25 cellular contexts compared by ENCODE assay signal in genomic region chr3:186844908-186845307, GRCh38. TPM values are rescaled to one million over a fixed set of nuclear protein-coding genes. Genes with fewer than 3 reads are reported as not detected.
"Had no signal": no experiment of that assay in that cellular context is flagged by ENCODE, and none has a peak within 500 bp of the region (broad histone marks: within the 10 kb centered on the region; RNA-seq: fewer than 3 reads in every experiment).

No MANE protein-coding gene starts in this region.

- H3K27me3 ChIP-seq: vagina had no signal

- H3K36me3 ChIP-seq: esophagus muscularis mucosa, gastrocnemius medialis, heart right ventricle, left ventricle myocardium inferior, lower lobe of right lung, sigmoid colon, thoracic aorta, transverse colon, vagina had no signal

- H3K27ac Mint-ChIP-seq: memory B cell; mesothelial cell of epicardium; natural killer cell; stimulated activated naive B cell treated with anti-CD40 and anti-IgM and Interleukin-4, amounts not matched to agents 10 μg/mL and 1 μg/mL and 100 μg/mL, for 72 hours; stimulated activated naive CD8-positive, alpha-beta T cell treated with anti-CD3 and anti-CD28 coated beads, Interleukin-15, amount 100 ng/mL, for 72 hours had no signal

- FAIRE-seq: islet of Langerhans had no signal

- H3K4me3 ChIP-seq: coronary artery, esophagus muscularis mucosa, gastrocnemius medialis, heart right ventricle, left ventricle myocardium inferior, lower lobe of right lung, psoas muscle, sigmoid colon, skin epidermis, thoracic aorta, transverse colon, vagina had no signal

- ATAC-seq: gastrocnemius medialis; lower lobe of right lung; natural killer cell; psoas muscle; stimulated activated naive B cell treated with anti-CD40 and anti-IgM and Interleukin-4, amounts not matched to agents 10 μg/mL and 1 μg/mL and 100 μg/mL, for 72 hours; stimulated activated naive CD8-positive, alpha-beta T cell treated with anti-CD3 and anti-CD28 coated beads, Interleukin-15, amount 100 ng/mL, for 72 hours had no signal

- DNase-seq: effector memory CD4-positive, alpha-beta T cell; gastrocnemius medialis; heart right ventricle; hypothalamus; left ventricle myocardium inferior; lower lobe of right lung; natural killer cell; psoas muscle; sigmoid colon; stimulated activated CD4-positive, alpha-beta T cell treated with anti-CD3 and anti-CD28 coated beads, Interleukin-4, amount 100 ng/mL, for 4 hours; stimulated activated naive B cell treated with anti-CD40 and anti-IgM and Interleukin-4, amounts not matched to agents 10 μg/mL and 1 μg/mL and 100 μg/mL, for 72 hours; stimulated activated naive CD8-positive, alpha-beta T cell treated with anti-CD3 and anti-CD28 coated beads, Interleukin-15, amount 100 ng/mL, for 72 hours; substantia nigra; transverse colon had no signal

- H3K36me3 Mint-ChIP-seq: memory B cell; mesothelial cell of epicardium; natural killer cell; stimulated activated naive B cell treated with anti-CD40 and anti-IgM and Interleukin-4, amounts not matched to agents 10 μg/mL and 1 μg/mL and 100 μg/mL, for 72 hours had no signal

- H3K4me3 Mint-ChIP-seq: memory B cell; mesothelial cell of epicardium; natural killer cell; stimulated activated naive B cell treated with anti-CD40 and anti-IgM and Interleukin-4, amounts not matched to agents 10 μg/mL and 1 μg/mL and 100 μg/mL, for 72 hours; stimulated activated naive CD8-positive, alpha-beta T cell treated with anti-CD3 and anti-CD28 coated beads, Interleukin-15, amount 100 ng/mL, for 72 hours had no signal

- H3K9me3 ChIP-seq: esophagus muscularis mucosa, gastrocnemius medialis, heart right ventricle, left ventricle myocardium inferior, lower lobe of right lung, psoas muscle, sigmoid colon, thoracic aorta, transverse colon, vagina had no signal

- H3K4me1 ChIP-seq: esophagus muscularis mucosa, gastrocnemius medialis, heart right ventricle, left ventricle myocardium inferior, lower lobe of right lung, psoas muscle, sigmoid colon, transverse colon, vagina had no signal

- H3K27ac ChIP-seq: coronary artery, epithelial cell of prostate, esophagus muscularis mucosa, gastrocnemius medialis, heart right ventricle, left ventricle myocardium inferior, lower lobe of right lung, psoas muscle, sigmoid colon, skin epidermis, thoracic aorta, transverse colon, vagina had no signal

- H3K9me3 Mint-ChIP-seq: memory B cell; mesothelial cell of epicardium; natural killer cell; stimulated activated naive B cell treated with anti-CD40 and anti-IgM and Interleukin-4, amounts not matched to agents 10 μg/mL and 1 μg/mL and 100 μg/mL, for 72 hours; stimulated activated naive CD8-positive, alpha-beta T cell treated with anti-CD3 and anti-CD28 coated beads, Interleukin-15, amount 100 ng/mL, for 72 hours had no signal

RNA-seq across cellular contexts. Expression of gene ADIPOQ, which starts 2.4 kb away (rescaled TPM):
- total RNA-seq: fibroblast of villous mesenchyme, lower lobe of right lung, mesothelial cell of epicardium, myocyte, natural killer cell had no signal
